ENCODE assay signal across 11 cellular contexts in the genomic region with DNA sequence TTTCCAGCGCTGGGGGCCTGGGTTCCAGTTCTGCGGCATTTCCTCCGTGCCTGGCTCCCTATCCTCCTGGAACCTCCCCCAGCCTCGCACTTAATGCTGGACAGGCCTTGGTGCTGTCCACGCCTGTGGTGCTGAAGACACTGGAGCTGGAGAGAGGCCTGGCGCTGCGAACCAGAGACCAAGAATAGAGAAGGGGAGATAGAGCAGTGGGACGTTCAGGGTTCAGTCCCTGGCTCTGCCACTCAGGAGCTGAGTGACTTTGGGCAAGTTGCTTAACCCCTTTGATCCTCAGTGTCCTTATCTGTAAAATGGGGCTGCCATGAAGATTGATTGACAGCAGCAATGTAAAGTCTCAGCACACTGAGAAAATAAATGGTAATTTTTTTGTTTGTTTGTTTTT. TPM values are rescaled to one million over a fixed set of nuclear protein-coding genes. Genes with fewer than 3 reads are reported as not detected.
DNase-seq lines count a peak whose midpoint lies in the region; TF ChIP-seq lines count a peak whose summit lies in the region.
"Had no signal": no experiment of that assay in that cellular context is flagged by ENCODE, and none has a peak within 500 bp of the region (broad histone marks: within the 10 kb centered on the region; RNA-seq: fewer than 3 reads in every experiment).

No MANE protein-coding gene starts in this region.

- H3K4me1 ChIP-seq in adipocyte (ENCODE audit: control insufficient read depth, insufficient read depth, low read length), result no peaks in the 10 kb centered on the region
- no peaks in the 10 kb centered on the region for H3K4me1 ChIP-seq in suprapubic skin
- H3K4me1 ChIP-seq in prostate gland (replicated peaks), result no peaks in the 10 kb centered on the region

- H3K27me3 ChIP-seq in adipocyte (replicated peaks; ENCODE audit: control insufficient read depth, insufficient read depth, low read length), result peaks cover 49% of the 10 kb centered on the region
- H3K27me3 ChIP-seq in suprapubic skin, result peaks cover 3% of the 10 kb centered on the region
- no peaks in the 10 kb centered on the region for H3K27me3 ChIP-seq in prostate gland (replicated peaks; ENCODE audit: insufficient read depth)

- TF ChIP-seq CTCF in AG10803 (conservative IDR thresholded peaks at IDR 0.05; ENCODE audit: low read length) (no peak), suprapubic skin (IDR thresholded peaks at IDR 0.05) (no peak), prostate gland (IDR thresholded peaks at IDR 0.05) (no peak)

- WGBS in suprapubic skin, result 68% methylated on average over 8 of the region's 8 CpGs
- 73% methylated on average over 8 of the region's 8 CpGs for WGBS in prostate gland

- H3K9ac ChIP-seq in adipocyte (ENCODE audit: low read length), result no peak overlapping the region

- intact Hi-C loops in prostate gland (cut with DNase I), result loop anchor here (10.0 kb wide), 1 partner anchor 281 kb away; no protein-coding TSS in a partner anchor

- TF ChIP-seq EP300 in suprapubic skin (IDR thresholded peaks at IDR 0.05), result no peak

- H3K9me3 ChIP-seq in adipocyte (ENCODE audit: control insufficient read depth, low read length) (no peaks in the 10 kb centered on the region), suprapubic skin (no peaks in the 10 kb centered on the region), prostate gland (no peaks in the 10 kb centered on the region)

- DNase-seq in AG10803 (ENCODE audit: low read depth), result peak; percentile 18
- peak; percentile 37 for DNase-seq in HK-2 (ENCODE audit: unreplicated experiment)
- DNase-seq in adipocyte (ENCODE audit: low read depth), result peak; percentile 53
- DNase-seq in kidney glomerular epithelial cell (lab: John Stamatoyannopoulos, UW), result peak; percentile 0
- DNase-seq in suprapubic skin (ENCODE audit: low spot score in 2 of 2), result no peak
- no peak for DNase-seq in DMS79 (lab: John Stamatoyannopoulos, UW)
- DNase-seq in GF-D8 (lab: John Stamatoyannopoulos, UW), result no peak
- DNase-seq in prostate gland (ENCODE audit: low spot score), result no peak
- DNase-seq: COR-L47, naive B cell, NCI-H187 treated with DMSO at 0.1 percent for 48 hours had no signal

- H3K27ac ChIP-seq in suprapubic skin (no peak overlapping the region), prostate gland (no peak overlapping the region)

- TF ChIP-seq POLR2A in suprapubic skin (IDR thresholded peaks at IDR 0.05) (no peak), prostate gland (IDR thresholded peaks at IDR 0.05) (no peak)

- no peak overlapping the region for H3K4me3 ChIP-seq in AG10803 (ENCODE audit: low read length)
- no peak overlapping the region for H3K4me3 ChIP-seq in adipocyte (ENCODE audit: low read length)
- H3K4me3 ChIP-seq in suprapubic skin, result no peak overlapping the region
- H3K4me3 ChIP-seq in prostate gland, result no peak overlapping the region

- H3K36me3 ChIP-seq in adipocyte (ENCODE audit: control insufficient read depth, insufficient read depth, low read length, severe bottlenecking), result no peaks in the 10 kb centered on the region
- no peaks in the 10 kb centered on the region for H3K36me3 ChIP-seq in suprapubic skin
- no peaks in the 10 kb centered on the region for H3K36me3 ChIP-seq in prostate gland

RNA-seq across cellular contexts. Expression of a gene that starts 11.9 kb away (rescaled TPM):
- total RNA-seq in suprapubic skin (1 to 10 TPM in 3 of 4 donors, under 1 TPM in 1; 0.49 to 2.7 (median 2.2) TPM), prostate gland (1 to 10 TPM; 5.8 to 8.1 TPM)

RNA-seq across cellular contexts. Expression of a gene that starts 59.1 kb away (rescaled TPM):
- total RNA-seq in suprapubic skin (10 to 100 TPM in 1 of 4 donors, 1 to 10 TPM in 1, under 1 TPM in 2; 0.45 to 30.7 (median 1.5) TPM), prostate gland (1 to 10 TPM; 2.7 to 3.1 TPM)

Comparison
In these comparisons a context has a peak if more than half of its experiments do, and no peak if none do; other contexts are left out.
1. DNase-seq: peak in AG10803 (single experiment), HK-2 (single experiment), adipocyte (single experiment) and kidney glomerular epithelial cell (single experiment); none in suprapubic skin (0 of 2), DMS79 (single experiment), GF-D8 (single experiment) and prostate gland (single experiment).